ENCODE assay signal across 36 cellular contexts in the genomic region with DNA sequence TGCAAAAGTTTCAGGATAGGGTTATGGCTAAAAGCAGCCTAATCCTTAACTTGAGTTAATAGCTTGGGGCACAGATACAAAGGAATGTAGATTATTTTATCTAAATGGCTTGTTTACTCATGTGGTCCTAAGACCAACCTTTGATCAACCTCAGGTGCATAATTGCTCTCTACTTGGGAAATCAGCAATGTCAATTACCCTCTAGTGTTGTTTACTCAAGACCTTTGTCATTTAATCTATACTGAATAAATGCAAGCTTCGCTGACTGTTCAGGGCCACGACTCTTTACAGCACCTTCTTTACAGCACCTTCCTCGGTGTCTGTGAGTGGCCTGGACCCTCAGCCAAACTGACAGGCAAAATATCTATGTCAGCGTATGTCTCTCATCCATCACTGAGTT.
"Had no signal": no experiment of that assay in that cellular context is flagged by ENCODE, and none has a peak within 500 bp of the region (broad histone marks: within the 10 kb centered on the region; RNA-seq: fewer than 3 reads in every experiment).

No MANE protein-coding gene starts in this region.

- H3K27me3 ChIP-seq: ascending aorta, cardiac muscle cell had no signal

- H3K9me3 Mint-ChIP-seq: activated naive CD8-positive, alpha-beta T cell treated with anti-CD3 and anti-CD28 coated beads, Interleukin-2, amount 50 U/mL, for 24 hours had no signal

- DNase-seq: activated CD4-positive, alpha-beta memory T cell treated with anti-CD3 and anti-CD28 coated beads, Interleukin-2, amount 10 ng/mL, durations not matched to agents 7 days and 5 days; activated CD4-positive, alpha-beta T cell treated with anti-CD3 and anti-CD28 coated beads for 1 hour; activated CD4-positive, alpha-beta T cell treated with anti-CD3 and anti-CD28 coated beads for 36 hours; activated CD4-positive, alpha-beta T cell treated with anti-CD3 and anti-CD28 coated beads for 48 hours; activated CD4-positive, alpha-beta T cell treated with anti-CD3 and anti-CD28 coated beads, Interleukin-2, amount 10 ng/mL, durations not matched to agents 7 days and 5 days; activated CD4-positive, alpha-beta T cell treated with anti-CD3 and anti-CD28 coated beads, Interleukin-2, amount 50 U/mL, for 48 hours; activated CD4-positive, CD25-positive, alpha-beta regulatory T cell; activated CD8-positive, alpha-beta memory T cell treated with anti-CD3 and anti-CD28 coated beads for 24 hours; activated CD8-positive, alpha-beta memory T cell treated with anti-CD3 and anti-CD28 coated beads, Interleukin-2, amount 10 ng/mL, durations not matched to agents 7 days and 5 days; activated CD8-positive, alpha-beta memory T cell treated with anti-CD3 and anti-CD28 coated beads, Interleukin-2, amount 50 U/mL, for 48 hours; activated CD8-positive, alpha-beta T cell treated with anti-CD3 and anti-CD28 coated beads, Interleukin-2, amount 10 ng/mL, durations not matched to agents 7 days and 5 days; activated effector memory CD4-positive, alpha-beta T cell treated with Interleukin-2 at 50 U/mL for 16 hours; activated gamma-delta T cell; activated naive CD4-positive, alpha-beta T cell treated with anti-CD3 and anti-CD28 coated beads, Interleukin-2, amount 10 ng/mL, durations not matched to agents 7 days and 5 days; activated naive CD4-positive, alpha-beta T cell treated with Interleukin-2 at 50 U/mL for 16 hours; activated naive CD8-positive, alpha-beta T cell treated with anti-CD3 and anti-CD28 coated beads, Interleukin-2, amount 10 ng/mL, durations not matched to agents 7 days and 5 days; activated naive CD8-positive, alpha-beta T cell treated with anti-CD3 and anti-CD28 coated beads, Interleukin-2, amount 50 U/mL, for 24 hours; activated T-cell treated with anti-CD3 and anti-CD28 coated beads, Interleukin-2, amount 50 U/mL, for 24 hours; activated T-cell treated with anti-CD3 and anti-CD28 coated beads, Interleukin-2, amount 50 U/mL, for 48 hours; amygdala; anterior cingulate cortex; caudate nucleus; T-helper 1 cell; T-helper 2 cell; T-helper 9 cell had no signal

- H3K27ac ChIP-seq: ascending aorta, cardiac muscle cell, VCaP had no signal

- H3K36me3 ChIP-seq: cardiac muscle cell had no signal

- H3K4me1 ChIP-seq: ascending aorta had no signal

- H3K4me1 Mint-ChIP-seq: activated CD4-positive, alpha-beta memory T cell treated with anti-CD3 and anti-CD28 coated beads, Interleukin-2, amount 10 ng/mL, durations not matched to agents 7 days and 5 days; activated CD4-positive, alpha-beta T cell treated with anti-CD3 and anti-CD28 coated beads for 36 hours; activated CD4-positive, alpha-beta T cell treated with anti-CD3 and anti-CD28 coated beads, Interleukin-2, amount 10 ng/mL, durations not matched to agents 7 days and 5 days; activated CD8-positive, alpha-beta memory T cell treated with anti-CD3 and anti-CD28 coated beads, Interleukin-2, amount 10 ng/mL, durations not matched to agents 7 days and 5 days; activated naive CD4-positive, alpha-beta T cell treated with anti-CD3 and anti-CD28 coated beads, Interleukin-2, amount 10 ng/mL, durations not matched to agents 7 days and 5 days; activated naive CD4-positive, alpha-beta T cell treated with anti-CD3 and anti-CD28 coated beads, Interleukin-2, amount 50 U/mL, for 24 hours; activated naive CD8-positive, alpha-beta T cell treated with anti-CD3 and anti-CD28 coated beads, Interleukin-2, amount 10 ng/mL, durations not matched to agents 7 days and 5 days; activated naive CD8-positive, alpha-beta T cell treated with anti-CD3 and anti-CD28 coated beads, Interleukin-2, amount 50 U/mL, for 24 hours; central memory CD8-positive, alpha-beta T cell had no signal

- H3K4me3 Mint-ChIP-seq: activated CD4-positive, alpha-beta memory T cell treated with anti-CD3 and anti-CD28 coated beads, Interleukin-2, amount 10 ng/mL, durations not matched to agents 7 days and 5 days; activated CD4-positive, alpha-beta T cell treated with anti-CD3 and anti-CD28 coated beads for 36 hours; activated CD4-positive, alpha-beta T cell treated with anti-CD3 and anti-CD28 coated beads, Interleukin-2, amount 10 ng/mL, durations not matched to agents 7 days and 5 days; activated CD8-positive, alpha-beta memory T cell treated with anti-CD3 and anti-CD28 coated beads, Interleukin-2, amount 10 ng/mL, durations not matched to agents 7 days and 5 days; activated CD8-positive, alpha-beta T cell treated with anti-CD3 and anti-CD28 coated beads, Interleukin-2, amount 10 ng/mL, durations not matched to agents 7 days and 5 days; activated naive CD4-positive, alpha-beta T cell treated with anti-CD3 and anti-CD28 coated beads, Interleukin-2, amount 10 ng/mL, durations not matched to agents 7 days and 5 days; activated naive CD4-positive, alpha-beta T cell treated with anti-CD3 and anti-CD28 coated beads, Interleukin-2, amount 50 U/mL, for 24 hours; activated naive CD8-positive, alpha-beta T cell; activated naive CD8-positive, alpha-beta T cell treated with anti-CD3 and anti-CD28 coated beads, Interleukin-2, amount 10 ng/mL, durations not matched to agents 7 days and 5 days; activated naive CD8-positive, alpha-beta T cell treated with anti-CD3 and anti-CD28 coated beads, Interleukin-2, amount 50 U/mL, for 24 hours; activated T-cell treated with anti-CD3 and anti-CD28 coated beads, Interleukin-2, amount 50 U/mL, for 24 hours; brain; central memory CD8-positive, alpha-beta T cell; T-helper 1 cell treated with Interleukin-12 subunit alpha and Interleukin-12 subunit beta and Interleukin-4 antibody, amounts not matched to agents 30 μg/mL and 1 μg/mL, for 36 hours; T-helper 2 cell treated with Interferon-gamma antibody and Interleukin-4, amounts not matched to agents 5 μg/mL and 100 μg/mL, for 36 hours had no signal

- H3K27me3 Mint-ChIP-seq: activated CD4-positive, alpha-beta memory T cell treated with anti-CD3 and anti-CD28 coated beads, Interleukin-2, amount 10 ng/mL, durations not matched to agents 7 days and 5 days; activated CD4-positive, alpha-beta T cell treated with anti-CD3 and anti-CD28 coated beads for 36 hours; activated CD4-positive, alpha-beta T cell treated with anti-CD3 and anti-CD28 coated beads, Interleukin-2, amount 10 ng/mL, durations not matched to agents 7 days and 5 days; activated CD8-positive, alpha-beta memory T cell treated with anti-CD3 and anti-CD28 coated beads, Interleukin-2, amount 10 ng/mL, durations not matched to agents 7 days and 5 days; activated naive CD4-positive, alpha-beta T cell treated with anti-CD3 and anti-CD28 coated beads, Interleukin-2, amount 10 ng/mL, durations not matched to agents 7 days and 5 days; activated naive CD8-positive, alpha-beta T cell treated with anti-CD3 and anti-CD28 coated beads, Interleukin-2, amount 50 U/mL, for 24 hours; activated T-cell treated with anti-CD3 and anti-CD28 coated beads, Interleukin-2, amount 50 U/mL, for 24 hours had no signal

- H3K36me3 Mint-ChIP-seq: activated CD8-positive, alpha-beta memory T cell treated with anti-CD3 and anti-CD28 coated beads, Interleukin-2, amount 10 ng/mL, durations not matched to agents 7 days and 5 days; activated naive CD4-positive, alpha-beta T cell treated with anti-CD3 and anti-CD28 coated beads, Interleukin-2, amount 10 ng/mL, durations not matched to agents 7 days and 5 days; activated naive CD4-positive, alpha-beta T cell treated with anti-CD3 and anti-CD28 coated beads, Interleukin-2, amount 50 U/mL, for 24 hours; activated naive CD8-positive, alpha-beta T cell; activated naive CD8-positive, alpha-beta T cell treated with anti-CD3 and anti-CD28 coated beads, Interleukin-2, amount 10 ng/mL, durations not matched to agents 7 days and 5 days had no signal

- H3K4me3 ChIP-seq: ascending aorta, cardiac muscle cell had no signal

- H3K27ac Mint-ChIP-seq: activated CD4-positive, alpha-beta memory T cell treated with anti-CD3 and anti-CD28 coated beads, Interleukin-2, amount 10 ng/mL, durations not matched to agents 7 days and 5 days; activated CD4-positive, alpha-beta T cell treated with anti-CD3 and anti-CD28 coated beads for 36 hours; activated CD4-positive, alpha-beta T cell treated with anti-CD3 and anti-CD28 coated beads, Interleukin-2, amount 10 ng/mL, durations not matched to agents 7 days and 5 days; activated CD8-positive, alpha-beta memory T cell treated with anti-CD3 and anti-CD28 coated beads, Interleukin-2, amount 10 ng/mL, durations not matched to agents 7 days and 5 days; activated CD8-positive, alpha-beta T cell treated with anti-CD3 and anti-CD28 coated beads, Interleukin-2, amount 10 ng/mL, durations not matched to agents 7 days and 5 days; activated naive CD4-positive, alpha-beta T cell treated with anti-CD3 and anti-CD28 coated beads, Interleukin-2, amount 10 ng/mL, durations not matched to agents 7 days and 5 days; activated naive CD4-positive, alpha-beta T cell treated with anti-CD3 and anti-CD28 coated beads, Interleukin-2, amount 50 U/mL, for 24 hours; activated naive CD8-positive, alpha-beta T cell; activated naive CD8-positive, alpha-beta T cell treated with anti-CD3 and anti-CD28 coated beads, Interleukin-2, amount 10 ng/mL, durations not matched to agents 7 days and 5 days; activated naive CD8-positive, alpha-beta T cell treated with anti-CD3 and anti-CD28 coated beads, Interleukin-2, amount 50 U/mL, for 24 hours; activated T-cell treated with anti-CD3 and anti-CD28 coated beads, Interleukin-2, amount 50 U/mL, for 24 hours; activated T-helper 2 cell treated with anti-CD3 and anti-CD28 coated beads, Interferon-gamma antibody, Interleukin-2, Interleukin-4, amounts not matched to agents 10 μg/mL and 5 μg/mL and 100 μg/mL, durations not matched to agents 14 hours and 24 hours and 36 hours; brain; T-helper 1 cell treated with Interleukin-12 subunit alpha and Interleukin-12 subunit beta and Interleukin-4 antibody, amounts not matched to agents 30 μg/mL and 1 μg/mL, for 36 hours; T-helper 2 cell treated with Interferon-gamma antibody and Interleukin-4, amounts not matched to agents 5 μg/mL and 100 μg/mL, for 36 hours had no signal

- ATAC-seq: activated CD4-positive, alpha-beta T cell treated with anti-CD3 and anti-CD28 coated beads for 36 hours; activated CD4-positive, CD25-positive, alpha-beta regulatory T cell treated with anti-CD3 and anti-CD28 coated beads, Interleukin-2, amount 50 U/mL, for 24 hours; activated CD8-positive, alpha-beta memory T cell treated with anti-CD3 and anti-CD28 coated beads, Interleukin-2, amount 10 ng/mL, durations not matched to agents 7 days and 5 days; activated CD8-positive, alpha-beta T cell treated with anti-CD3 and anti-CD28 coated beads, Interleukin-2, amount 10 ng/mL, durations not matched to agents 7 days and 5 days; activated naive CD8-positive, alpha-beta T cell treated with anti-CD3 and anti-CD28 coated beads, Interleukin-2, amount 50 U/mL, for 24 hours had no signal
